ENCODE assay signal across 10 cellular contexts in the genomic region with DNA sequence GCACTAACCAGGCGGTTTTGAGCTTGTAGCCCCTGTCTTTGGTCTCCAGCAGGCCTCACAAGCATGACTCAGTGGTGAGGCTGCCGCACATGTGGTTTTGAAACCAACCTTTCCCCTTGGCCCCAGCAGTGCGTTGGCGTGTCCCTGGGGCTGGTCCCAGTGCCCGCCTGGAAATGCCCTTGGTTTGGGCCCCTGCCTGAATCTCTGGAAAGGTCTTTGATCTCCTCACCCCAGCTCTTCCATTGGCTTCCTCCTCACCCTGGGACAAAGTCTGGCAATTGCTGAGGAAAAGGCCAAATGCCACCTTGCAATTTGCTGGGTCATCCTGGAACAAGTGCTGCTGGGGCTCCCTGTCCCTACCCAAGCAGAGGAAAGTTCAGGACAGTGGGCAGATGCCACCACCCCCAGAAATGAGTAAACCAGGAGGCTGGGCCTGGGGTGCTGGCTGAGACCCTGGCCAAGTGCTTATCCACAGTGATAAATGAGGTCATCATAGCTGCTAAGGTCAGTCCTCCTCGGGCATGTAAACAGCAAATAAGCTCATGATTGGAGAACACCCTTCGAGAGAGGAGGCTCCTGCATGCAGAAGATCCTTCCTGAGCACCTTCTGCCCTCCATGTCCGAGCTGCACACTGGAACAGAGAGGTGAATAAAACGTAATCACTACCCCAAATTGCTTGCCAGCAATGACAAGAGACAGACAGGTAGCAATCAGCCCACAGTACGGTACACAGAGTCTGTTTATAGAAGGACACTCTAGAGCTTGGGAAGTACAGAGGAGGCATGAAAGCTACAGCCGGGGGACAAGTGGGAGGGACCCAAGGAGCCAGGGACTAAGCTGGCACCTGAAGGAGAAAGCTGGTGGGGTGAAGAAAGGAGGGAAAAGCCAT.
DNase-seq lines count a peak whose midpoint lies in the region; ATAC-seq and TF ChIP-seq lines count a peak whose summit lies in the region.
"Had no signal": no experiment of that assay in that cellular context is flagged by ENCODE, and none has a peak within 500 bp of the region (broad histone marks: within the 10 kb centered on the region; RNA-seq: fewer than 3 reads in every experiment).

No MANE protein-coding gene starts in this region.

- H3K79me2 ChIP-seq in ACC112 (ENCODE audit: control insufficient read depth, insufficient read depth, low read length, unreplicated experiment): no peaks in the 10 kb centered on the region

- 68 to 77% methylated on average over 6 to 7 of the region's 11 CpGs for WGBS in gastroesophageal sphincter (ENCODE audit: low coverage in 1 of 2), 2 donors

- peak; percentile 39 for ATAC-seq in GM18868 (IDR thresholded peaks at IDR 0.05; ENCODE audit: unreplicated experiment)
- peak; percentile 33 for ATAC-seq in gastroesophageal sphincter

- peak overlapping the region; percentile 72 for H3K27ac ChIP-seq in ACC112 (ENCODE audit: low read depth, low read length)
- no peak overlapping the region for H3K27ac ChIP-seq in gastroesophageal sphincter
- H3K27ac ChIP-seq: epithelial cell of prostate had no signal

- H3K27me3 ChIP-seq in ACC112 (ENCODE audit: insufficient read depth, low read length) (no peaks in the 10 kb centered on the region), gastroesophageal sphincter (no peaks in the 10 kb centered on the region)

- no peak overlapping the region for H2AFZ ChIP-seq in ACC112 (ENCODE audit: low read length, unreplicated experiment)

- no peaks in the 10 kb centered on the region for H3K9me3 ChIP-seq in gastroesophageal sphincter

- TF ChIP-seq CTCF in gastroesophageal sphincter (IDR thresholded peaks at IDR 0.05): no peak

- TF ChIP-seq POLR2A in gastroesophageal sphincter (IDR thresholded peaks at IDR 0.05): no peak

- no peaks in the 10 kb centered on the region for H3K36me3 ChIP-seq in ACC112 (ENCODE audit: insufficient read depth, low read length)
- no peaks in the 10 kb centered on the region for H3K36me3 ChIP-seq in gastroesophageal sphincter

- no peak for TF ChIP-seq EP300 in gastroesophageal sphincter (IDR thresholded peaks at IDR 0.05)

- peaks cover 20% of the 10 kb centered on the region for H3K4me1 ChIP-seq in ACC112 (ENCODE audit: control insufficient read depth, insufficient read depth, low read length, unreplicated experiment)
- no peaks in the 10 kb centered on the region for H3K4me1 ChIP-seq in gastroesophageal sphincter

- in situ Hi-C loops in G401 (cut with HindIII; ENCODE audit: low sequenced_read_pairs): no loop called here

- H3K4me3 ChIP-seq in ACC112 (ENCODE audit: low read depth, low read length) (no peak overlapping the region), gastroesophageal sphincter (no peak overlapping the region)

- peak; percentile 61 for DNase-seq in RKO (ENCODE audit: low spot score)
- no peak for DNase-seq in NCI-H446 treated with DMSO at 0.1 percent for 48 hours (lab: John Stamatoyannopoulos, UW)
- no peak for DNase-seq in G401 (ENCODE audit: low spot score)
- DNase-seq in DMS153 treated with DMSO at 0.1 percent for 48 hours (lab: John Stamatoyannopoulos, UW; ENCODE audit: unreplicated experiment): no peak
- DNase-seq in middle frontal gyrus (ENCODE audit: extremely low spot score, low spot score): no peak
- DNase-seq: activated B cell treated with CpG ODN at 0.5 μM for 24 hours had no signal
